Comparison of ENCODE assay signal across 14 cellular contexts in the genomic region with DNA sequence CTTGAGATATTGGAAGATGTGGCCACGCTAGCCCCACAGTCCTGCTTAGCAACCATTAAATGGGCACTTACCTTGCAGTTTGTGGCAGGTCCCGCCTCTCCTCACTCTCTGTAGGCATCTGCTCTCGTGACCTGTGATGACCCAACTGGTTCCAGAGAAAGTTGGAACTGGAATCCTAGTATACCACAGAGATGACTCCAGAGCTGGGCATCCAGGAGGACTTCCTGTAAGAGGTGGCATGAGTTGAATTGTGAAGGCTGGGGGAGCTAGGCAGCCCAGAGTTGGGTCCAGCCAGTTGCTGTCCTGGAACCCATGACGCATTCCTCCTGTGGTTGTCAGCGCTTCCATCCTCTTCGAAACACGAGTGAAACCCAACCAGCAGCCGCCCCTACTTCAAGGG. TPM values are rescaled to one million over a fixed set of nuclear protein-coding genes. Genes with fewer than 3 reads are reported as not detected.
"Had no signal": no experiment of that assay in that cellular context is flagged by ENCODE, and none has a peak within 500 bp of the region (broad histone marks: within the 10 kb centered on the region; RNA-seq: fewer than 3 reads in every experiment).

No MANE protein-coding gene starts in this region.

- H3K27ac Mint-ChIP-seq: immature natural killer cell had no signal

- ATAC-seq: left colon, sciatic nerve, upper lobe of right lung had no signal

- DNase-seq: activated CD4-positive, alpha-beta T cell treated with anti-CD3 and anti-CD28 coated beads, Interleukin-2, amount 50 U/mL, for 4 hours; activated CD4-positive, CD25-positive, alpha-beta regulatory T cell treated with anti-CD3 and anti-CD28 coated beads, Interleukin-2, amount 50 U/mL, for 72 hours; central memory CD4-positive, alpha-beta T cell; esophagus squamous epithelium; foreskin fibroblast; immature natural killer cell; left colon; mammary epithelial cell; stimulated activated CD4-positive, alpha-beta T cell treated with anti-CD3 and anti-CD28 coated beads, Interleukin-12 subunit alpha, Interleukin-12 subunit beta, amount 100 ng/mL, for 4 hours; stimulated activated naive CD4-positive, alpha-beta T cell treated with Interleukin-2 at 50 U/mL for 16 hours; upper lobe of right lung had no signal

- H3K36me3 Mint-ChIP-seq: immature natural killer cell had no signal

RNA-seq across cellular contexts. Expression of a gene that starts 1.6 kb away (rescaled TPM):
- total RNA-seq: dermis microvascular lymphatic vessel endothelial cell; T-helper 2 cell treated with Interferon-gamma antibody and Interleukin-4, amounts not matched to agents 100 ng/mL and 5 ng/mL, for 36 hours had no signal
